ENCODE assay signal across 8 cellular contexts in the genomic region with DNA sequence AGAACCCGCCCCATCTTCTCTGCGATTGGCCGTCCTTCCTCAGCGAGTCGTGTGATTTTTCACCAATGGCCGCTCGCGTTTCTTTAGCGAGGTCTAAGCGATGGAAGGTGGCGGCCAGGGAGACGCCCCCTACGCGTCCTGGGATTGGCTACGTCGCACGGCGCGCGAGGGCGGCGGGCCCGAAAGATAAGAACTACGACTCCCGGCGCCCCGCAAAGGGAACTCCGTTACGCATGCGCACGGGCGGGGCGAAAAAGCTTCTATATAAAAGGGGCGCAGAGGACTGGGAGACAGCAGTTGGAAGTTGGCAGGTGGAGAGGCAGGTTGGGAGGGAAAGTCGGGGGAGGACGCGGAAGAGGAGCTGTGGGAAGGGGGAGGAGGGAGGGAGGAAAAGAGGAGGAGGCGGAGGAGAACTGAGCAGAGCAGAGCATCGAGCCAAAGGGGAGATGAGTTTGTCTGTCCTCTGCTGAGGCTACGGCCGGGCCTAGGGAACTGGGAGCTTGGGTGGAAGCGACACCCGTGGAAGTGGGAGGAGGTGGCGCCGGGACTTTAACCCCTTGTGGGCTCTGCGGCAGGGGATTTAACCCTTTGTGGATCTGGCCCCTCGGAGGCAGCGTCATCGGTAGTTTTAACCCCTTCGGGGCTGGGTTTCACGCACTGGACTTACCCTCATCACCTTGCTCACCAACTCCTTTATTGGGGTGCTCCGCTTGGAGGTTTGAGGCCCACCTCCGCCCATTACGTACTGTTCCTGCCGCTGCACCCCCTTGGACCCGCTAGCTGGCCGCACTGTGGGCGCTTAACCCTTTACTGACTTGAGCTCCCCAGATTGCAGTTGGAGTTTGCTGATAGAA. TPM values are rescaled to one million over a fixed set of nuclear protein-coding genes. Genes with fewer than 3 reads are reported as not detected.
A peak's percentile ranks its signal among the peaks of the same experiment; 100 is the strongest.
DNase-seq lines count a peak whose midpoint lies in the region; ATAC-seq, FAIRE-seq and TF ChIP-seq lines count a peak whose summit lies in the region.

A gene with protein sequence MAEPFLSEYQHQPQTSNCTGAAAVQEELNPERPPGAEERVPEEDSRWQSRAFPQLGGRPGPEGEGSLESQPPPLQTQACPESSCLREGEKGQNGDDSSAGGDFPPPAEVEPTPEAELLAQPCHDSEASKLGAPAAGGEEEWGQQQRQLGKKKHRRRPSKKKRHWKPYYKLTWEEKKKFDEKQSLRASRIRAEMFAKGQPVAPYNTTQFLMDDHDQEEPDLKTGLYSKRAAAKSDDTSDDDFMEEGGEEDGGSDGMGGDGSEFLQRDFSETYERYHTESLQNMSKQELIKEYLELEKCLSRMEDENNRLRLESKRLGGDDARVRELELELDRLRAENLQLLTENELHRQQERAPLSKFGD (plus strand): TSS at position 293 of the 854 bp plus-strand sequence. CDS start 716 bp downstream, outside the sequence.

- ATAC-seq in GM19043 (IDR thresholded peaks at IDR 0.05; ENCODE audit: low read depth, unreplicated experiment), result peak; percentile 67
- peak; percentile 43 for ATAC-seq in HG03378 (IDR thresholded peaks at IDR 0.05; ENCODE audit: unreplicated experiment)

- no peak for TF ChIP-seq CTCF in AG09319 (IDR thresholded peaks at IDR 0.05; ENCODE audit: low read depth, low read length)

- peak; percentile 100 for DNase-seq in AG09319 (ENCODE audit: extremely low read depth, low read depth)
- DNase-seq in NCI-H460 (ENCODE audit: extremely low read depth, low read depth), result peak; percentile 100
- peak; percentile 97 for DNase-seq in activated CD4-positive, CD25-positive, alpha-beta regulatory T cell treated with anti-CD3 and anti-CD28 coated beads, Interleukin-2, amount 50 U/mL, for 72 hours
- peak; percentile 94 to 96 for DNase-seq in cerebellar nuclear complex (lab: John Stamatoyannopoulos, UW)
- peak; percentile 97 for DNase-seq in stimulated activated CD4-positive, alpha-beta T cell treated with anti-CD3 and anti-CD28 coated beads, Interleukin-12 subunit alpha, Interleukin-12 subunit beta, amount 100 ng/mL, for 4 hours

- peak; percentile 78 for FAIRE-seq in islet of Langerhans (lab: Jason Lieb, UNC)

RNA-seq across cellular contexts. Expression of the gene that starts here (rescaled TPM):
- 11.5 and 19.0 TPM in 2 replicates for total RNA-seq in NCI-H460 (2014; rRNA removed; shearing (Covaris generic))
- polyA plus RNA-seq in NCI-H460 (2014; cell fraction: nucleus; rRNA removed), result 5.2 and 7.5 TPM in 2 replicates

Comparison
In these comparisons a context has a peak if more than half of its experiments do, and no peak if none do; other contexts are left out.
1. Peak in every context shown above with its lines: DNase-seq and ATAC-seq.